ENCODE assay signal across 1 cellular context in the genomic region with DNA sequence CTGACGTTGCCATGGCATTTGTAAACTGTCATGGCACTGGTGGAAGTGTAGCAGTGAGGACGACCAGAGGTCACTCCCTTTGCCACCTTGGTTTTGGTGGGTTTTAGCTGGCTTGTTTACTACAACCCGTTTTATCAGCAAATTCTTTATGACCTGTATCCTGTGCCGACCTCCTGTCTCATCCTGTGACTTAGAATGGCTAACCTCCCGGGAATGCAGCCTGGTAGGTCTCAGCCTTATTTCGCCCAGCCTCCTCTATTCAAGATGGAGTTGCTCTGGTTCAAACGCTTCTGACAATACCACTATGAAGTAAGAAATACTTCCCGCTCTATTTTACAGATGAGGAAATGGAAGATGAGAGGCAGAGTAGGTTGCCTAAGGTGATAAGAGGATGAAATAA.
TF ChIP-seq lines count a peak whose summit lies in the region.

No MANE protein-coding gene starts in this region.

TF ChIP-seq in endothelial cell of umbilical vein, 7 proteins besides CTCF, POLR2A, EP300 and RAD21:
- no peak for TF ChIP-seq GATA2 (IDR thresholded peaks at IDR 0.05; ENCODE audit: insufficient read depth, insufficient read length, low read depth, low read length)
